1 cellular context compared by ENCODE assay signal in genomic region chr16:66309-67182, GRCh38.
TF ChIP-seq lines count a peak whose summit lies in the region.

No MANE protein-coding gene starts in this region.

TF ChIP-seq in H1, 55 proteins besides CTCF, POLR2A, EP300 and RAD21:
- TF ChIP-seq EZH2 (IDR thresholded peaks at IDR 0.05; ENCODE audit: low read depth, low read length, severe bottlenecking), result no peak
- no peak for TF ChIP-seq RNF2 (IDR thresholded peaks at IDR 0.05; ENCODE audit: borderline replicate concordance, low read depth, low read length, missing control alignments, poor library complexity, severe bottlenecking)
- TF ChIP-seq MAFK (IDR thresholded peaks at IDR 0.05; ENCODE audit: low read depth, low read length), result no peak
